9 cellular contexts compared by ENCODE assay signal in the genomic region with DNA sequence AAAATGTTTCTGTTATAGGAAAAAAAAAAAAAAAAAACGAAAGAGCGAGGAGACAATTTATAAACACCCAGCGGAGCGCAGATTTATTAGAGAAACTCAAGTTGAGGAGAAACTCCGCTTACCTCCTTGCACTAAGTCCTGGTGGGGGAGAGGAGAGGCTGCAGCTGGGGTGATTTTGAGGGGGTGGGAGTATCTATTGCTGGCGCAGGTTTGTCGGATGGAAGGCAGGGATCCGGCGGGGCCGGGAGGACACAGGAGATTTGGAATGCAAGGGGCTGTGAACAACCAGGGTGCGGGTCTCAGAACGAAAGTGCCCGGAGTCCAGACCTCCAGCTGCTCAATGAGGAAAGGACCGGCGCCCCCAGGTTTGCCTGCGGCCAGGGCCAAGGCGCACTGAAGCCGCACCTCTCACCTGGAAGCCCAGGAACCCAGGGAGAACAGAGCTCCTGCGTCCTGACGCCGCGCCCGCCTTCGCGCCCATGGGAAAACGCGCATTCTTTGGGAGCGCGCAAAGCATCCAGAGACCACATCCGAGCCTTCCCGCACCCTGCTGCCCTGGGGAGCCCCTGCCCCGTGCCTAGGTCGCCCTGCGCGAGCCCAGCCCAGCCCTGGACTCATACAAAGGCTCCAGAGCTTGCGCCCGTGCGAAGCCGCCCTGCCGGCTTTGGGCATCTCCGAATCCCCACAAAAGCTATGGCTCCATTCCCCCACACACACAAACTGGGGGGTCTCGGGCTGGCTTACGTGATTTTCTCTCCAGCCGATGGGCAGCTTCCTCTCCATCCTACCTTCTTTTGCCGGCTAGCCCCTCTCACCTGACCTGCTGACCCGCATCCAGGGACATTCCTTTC. TPM values are rescaled to one million over a fixed set of nuclear protein-coding genes. Genes with fewer than 3 reads are reported as not detected.
DNase-seq lines count a peak whose midpoint lies in the region; ATAC-seq and TF ChIP-seq lines count a peak whose summit lies in the region.
"Had no signal": no experiment of that assay in that cellular context is flagged by ENCODE, and none has a peak within 500 bp of the region (broad histone marks: within the 10 kb centered on the region; RNA-seq: fewer than 3 reads in every experiment).

No MANE protein-coding gene starts in this region.

- H3K4me1 Mint-ChIP-seq in activated naive CD8-positive, alpha-beta T cell (ENCODE audit: low read depth): peaks cover 39% of the 10 kb centered on the region
- peaks cover 38% of the 10 kb centered on the region for H3K4me1 Mint-ChIP-seq in activated naive CD8-positive, alpha-beta T cell treated with anti-CD3 and anti-CD28 coated beads for 36 hours
- H3K4me1 Mint-ChIP-seq in stimulated activated naive B cell treated with anti-CD40 and anti-IgM and Interleukin-4, amounts not matched to agents 10 μg/mL and 1 μg/mL and 100 μg/mL, for 72 hours: peaks cover 24 to 55% of the 10 kb centered on the region in 2 donors

- H3K36me3 Mint-ChIP-seq in activated naive CD8-positive, alpha-beta T cell: no peaks in the 10 kb centered on the region
- H3K36me3 Mint-ChIP-seq in activated naive CD8-positive, alpha-beta T cell treated with anti-CD3 and anti-CD28 coated beads for 36 hours: no peaks in the 10 kb centered on the region
- H3K36me3 Mint-ChIP-seq in stimulated activated naive B cell treated with anti-CD40 and anti-IgM and Interleukin-4, amounts not matched to agents 10 μg/mL and 1 μg/mL and 100 μg/mL, for 72 hours: peaks cover 0 to 7% of the 10 kb centered on the region in 2 donors

- ATAC-seq in stimulated activated naive B cell treated with anti-CD40 and anti-IgM and Interleukin-4, amounts not matched to agents 10 μg/mL and 1 μg/mL and 100 μg/mL, for 72 hours (replicated peaks): no peak
- ATAC-seq in left ventricle myocardium superior (no peak), GM21360 (IDR thresholded peaks at IDR 0.05; ENCODE audit: unreplicated experiment) (no peak)

- TF ChIP-seq CTCF in WI38 (IDR thresholded peaks at IDR 0.05; ENCODE audit: low read depth, low read length): no peak

- H3K4me3 ChIP-seq in WI38 (ENCODE audit: low read depth, low read length): peak overlapping the region; percentile 6; the same call in 1 of the 2 replicates

- intact Hi-C loops in left ventricle myocardium superior (cut with micrococcal nuclease): no loop called here

- no peak for DNase-seq in activated naive CD8-positive, alpha-beta T cell treated with anti-CD3 and anti-CD28 coated beads for 36 hours
- DNase-seq in kidney tubule cell (ENCODE audit: low spot score) (peak; percentile 49), left ventricle myocardium superior (no peak), SHP77 (lab: John Stamatoyannopoulos, UW) (no peak)
- DNase-seq in stimulated activated naive B cell treated with anti-CD40 and anti-IgM and Interleukin-4, amounts not matched to agents 10 μg/mL and 1 μg/mL and 100 μg/mL, for 72 hours: no peak

- no peak overlapping the region for H3K4me3 Mint-ChIP-seq in activated naive CD8-positive, alpha-beta T cell
- H3K4me3 Mint-ChIP-seq in activated naive CD8-positive, alpha-beta T cell treated with anti-CD3 and anti-CD28 coated beads for 36 hours: no peak overlapping the region
- H3K4me3 Mint-ChIP-seq in stimulated activated naive B cell treated with anti-CD40 and anti-IgM and Interleukin-4, amounts not matched to agents 10 μg/mL and 1 μg/mL and 100 μg/mL, for 72 hours: peak overlapping the region in 1 of 2 donors; percentile 44

- H3K27me3 Mint-ChIP-seq in activated naive CD8-positive, alpha-beta T cell: peaks cover 56% of the 10 kb centered on the region
- H3K27me3 Mint-ChIP-seq in activated naive CD8-positive, alpha-beta T cell treated with anti-CD3 and anti-CD28 coated beads for 36 hours: peaks cover 97% of the 10 kb centered on the region
- peaks cover 84 to 97% of the 10 kb centered on the region in 2 donors for H3K27me3 Mint-ChIP-seq in stimulated activated naive B cell treated with anti-CD40 and anti-IgM and Interleukin-4, amounts not matched to agents 10 μg/mL and 1 μg/mL and 100 μg/mL, for 72 hours

- H3K9me3 Mint-ChIP-seq in activated naive CD8-positive, alpha-beta T cell (ENCODE audit: low read depth): no peaks in the 10 kb centered on the region
- H3K9me3 Mint-ChIP-seq in activated naive CD8-positive, alpha-beta T cell treated with anti-CD3 and anti-CD28 coated beads for 36 hours: no peaks in the 10 kb centered on the region
- no peaks in the 10 kb centered on the region for H3K9me3 Mint-ChIP-seq in stimulated activated naive B cell treated with anti-CD40 and anti-IgM and Interleukin-4, amounts not matched to agents 10 μg/mL and 1 μg/mL and 100 μg/mL, for 72 hours
- H3K9me3 Mint-ChIP-seq: activated naive CD4-positive, alpha-beta T cell treated with anti-CD3 and anti-CD28 coated beads, Interleukin-2, amount 50 U/mL, for 72 hours had no signal

- H3K27ac Mint-ChIP-seq in activated naive CD8-positive, alpha-beta T cell: peak overlapping the region; percentile 66
- no peak overlapping the region for H3K27ac Mint-ChIP-seq in activated naive CD8-positive, alpha-beta T cell treated with anti-CD3 and anti-CD28 coated beads for 36 hours
- peak overlapping the region; percentile 73 for H3K27ac Mint-ChIP-seq in stimulated activated naive B cell treated with anti-CD40 and anti-IgM and Interleukin-4, amounts not matched to agents 10 μg/mL and 1 μg/mL and 100 μg/mL, for 72 hours

RNA-seq across cellular contexts. Expression of a gene that starts 2.6 kb away (rescaled TPM):
- total RNA-seq in activated naive CD8-positive, alpha-beta T cell treated with anti-CD3 and anti-CD28 coated beads for 36 hours: not detected
- total RNA-seq in left ventricle myocardium superior: not detected
- total RNA-seq: activated naive CD4-positive, alpha-beta T cell treated with anti-CD3 and anti-CD28 coated beads, Interleukin-2, amount 50 U/mL, for 72 hours had no signal

RNA-seq across cellular contexts. Expression of a gene that starts 6.9 kb away (rescaled TPM):
- 1 to 10 TPM in 1 of 2 experiments, under 1 TPM in 1; 0.62 to 1.4 TPM for total RNA-seq in activated naive CD8-positive, alpha-beta T cell treated with anti-CD3 and anti-CD28 coated beads for 36 hours
- 0.30 TPM for total RNA-seq in left ventricle myocardium superior

RNA-seq across cellular contexts. Expression of a gene that starts 8.4 kb away (rescaled TPM):
- 1 to 10 TPM; 3.4 to 4.0 TPM for total RNA-seq in activated naive CD8-positive, alpha-beta T cell treated with anti-CD3 and anti-CD28 coated beads for 36 hours
- total RNA-seq in left ventricle myocardium superior: not detected

RNA-seq across cellular contexts. Expression of a gene that starts 13.0 kb away (rescaled TPM):
- not detected for total RNA-seq in activated naive CD8-positive, alpha-beta T cell treated with anti-CD3 and anti-CD28 coated beads for 36 hours
- 0.20 TPM for total RNA-seq in left ventricle myocardium superior

RNA-seq across cellular contexts. Expression of a gene that starts 24.2 kb away (rescaled TPM):
- not detected for total RNA-seq in activated naive CD8-positive, alpha-beta T cell treated with anti-CD3 and anti-CD28 coated beads for 36 hours
- not detected for total RNA-seq in left ventricle myocardium superior
- total RNA-seq: activated naive CD4-positive, alpha-beta T cell treated with anti-CD3 and anti-CD28 coated beads, Interleukin-2, amount 50 U/mL, for 72 hours had no signal
